In genomic region chr22:26553056-26553752, GRCh38 we compare ENCODE assay signal across 12 cellular contexts. TPM values are rescaled to one million over a fixed set of nuclear protein-coding genes. Genes with fewer than 3 reads are reported as not detected.
DNase-seq lines count a peak whose midpoint lies in the region; ATAC-seq and TF ChIP-seq lines count a peak whose summit lies in the region.
"Had no signal": no experiment of that assay in that cellular context is flagged by ENCODE, and none has a peak within 500 bp of the region (broad histone marks: within the 10 kb centered on the region; RNA-seq: fewer than 3 reads in every experiment).

No MANE protein-coding gene starts in this region.

- ATAC-seq in natural killer cell treated with Interleukin-12 subunit alpha and Interleukin-12 subunit beta and Interleukin-15 and Interleukin-18, amount 100 ng/mL, for 72 hours = no peak
- ATAC-seq in stimulated activated naive B cell treated with anti-CD40 and anti-IgM and Interleukin-4, amounts not matched to agents 10 μg/mL and 1 μg/mL and 100 μg/mL, for 72 hours (replicated peaks) = no peak
- ATAC-seq in GM21737 (IDR thresholded peaks at IDR 0.05; ENCODE audit: unreplicated experiment) = no peak

- H3K4me3 ChIP-seq in MM.1S (ENCODE audit: low read length) = peak overlapping the region; percentile 40
- peak overlapping the region in 1 of 2 donors; percentile 20 for H3K4me3 ChIP-seq in cardiac fibroblast (replicated peaks in 1 of 2; ENCODE audit: low read depth in 2 of 2, low read length in 2 of 2)

- no peak overlapping the region for H3K4me3 Mint-ChIP-seq in natural killer cell treated with Interleukin-12 subunit alpha and Interleukin-12 subunit beta and Interleukin-15 and Interleukin-18, amount 100 ng/mL, for 72 hours
- no peak overlapping the region for H3K4me3 Mint-ChIP-seq in stimulated activated naive B cell treated with anti-CD40 and anti-IgM and Interleukin-4, amounts not matched to agents 10 μg/mL and 1 μg/mL and 100 μg/mL, for 72 hours
- H3K4me3 Mint-ChIP-seq in activated CD4-positive, alpha-beta memory T cell treated with anti-CD3 and anti-CD28 coated beads, Interleukin-2, amount 10 ng/mL, durations not matched to agents 7 days and 5 days = no peak overlapping the region
- H3K4me3 Mint-ChIP-seq: dendritic cell treated with granulocyte-macrophage colony-stimulating factor and Interleukin-4, amounts not matched to agents 40 ng/mL and 50 ng/mL, for 4 days; naive B cell had no signal

- H3K36me3 Mint-ChIP-seq in natural killer cell treated with Interleukin-12 subunit alpha and Interleukin-12 subunit beta and Interleukin-15 and Interleukin-18, amount 100 ng/mL, for 72 hours = no peaks in the 10 kb centered on the region
- peaks cover 0 to 13% of the 10 kb centered on the region in 2 donors for H3K36me3 Mint-ChIP-seq in stimulated activated naive B cell treated with anti-CD40 and anti-IgM and Interleukin-4, amounts not matched to agents 10 μg/mL and 1 μg/mL and 100 μg/mL, for 72 hours
- peaks cover 23% of the 10 kb centered on the region for H3K36me3 Mint-ChIP-seq in activated CD4-positive, alpha-beta memory T cell treated with anti-CD3 and anti-CD28 coated beads, Interleukin-2, amount 10 ng/mL, durations not matched to agents 7 days and 5 days (ENCODE audit: low read depth)
- H3K36me3 Mint-ChIP-seq: naive B cell had no signal

- H3K4me1 ChIP-seq in MM.1S (ENCODE audit: low read length) = peaks cover 53% of the 10 kb centered on the region

- TF ChIP-seq CTCF in MM.1S (IDR thresholded peaks at IDR 0.05; ENCODE audit: low read length) (no peak), cardiac fibroblast (IDR thresholded peaks at IDR 0.05; ENCODE audit: low read depth, low read length) (no peak)

- CTCF ChIA-PET in activated CD4-positive, alpha-beta memory T cell treated with anti-CD3 and anti-CD28 coated beads, Interleukin-2, amount 10 ng/mL, durations not matched to agents 7 days and 5 days (lab: Charles Lee) = no interaction called here

- H3K36me3 ChIP-seq in MM.1S (replicated peaks; ENCODE audit: insufficient read depth, low read length) = no peaks in the 10 kb centered on the region

- H3K4me1 Mint-ChIP-seq in natural killer cell treated with Interleukin-12 subunit alpha and Interleukin-12 subunit beta and Interleukin-15 and Interleukin-18, amount 100 ng/mL, for 72 hours (ENCODE audit: low read depth in 2 of 2) = peaks cover 39 to 46% of the 10 kb centered on the region in 2 donors
- peaks cover 6 to 28% of the 10 kb centered on the region in 2 donors for H3K4me1 Mint-ChIP-seq in stimulated activated naive B cell treated with anti-CD40 and anti-IgM and Interleukin-4, amounts not matched to agents 10 μg/mL and 1 μg/mL and 100 μg/mL, for 72 hours
- H3K4me1 Mint-ChIP-seq in activated CD4-positive, alpha-beta memory T cell treated with anti-CD3 and anti-CD28 coated beads, Interleukin-2, amount 10 ng/mL, durations not matched to agents 7 days and 5 days = peaks cover 25% of the 10 kb centered on the region

- H3K9ac ChIP-seq in MM.1S (ENCODE audit: low read length) = peak overlapping the region; percentile 58

- peaks cover 95% of the 10 kb centered on the region for H3K79me2 ChIP-seq in MM.1S (ENCODE audit: low read length)

- DNase-seq in Daoy (ENCODE audit: low read depth) = peak; percentile 70
- peak; percentile 84 for DNase-seq in MM.1S
- peak; percentile 81 to 92 for DNase-seq in cardiac fibroblast (ENCODE audit: low read depth in 2 of 2)
- DNase-seq in natural killer cell treated with Interleukin-12 subunit alpha and Interleukin-12 subunit beta and Interleukin-15 and Interleukin-18, amount 100 ng/mL, for 72 hours (ENCODE audit: low spot score) = no peak
- no peak for DNase-seq in activated CD4-positive, CD25-positive, alpha-beta regulatory T cell treated with anti-CD3 and anti-CD28 coated beads, Interleukin-2, amount 50 U/mL, for 72 hours
- no peak for DNase-seq in stimulated activated naive B cell treated with anti-CD40 and anti-IgM and Interleukin-4, amounts not matched to agents 10 μg/mL and 1 μg/mL and 100 μg/mL, for 72 hours
- DNase-seq in activated CD4-positive, alpha-beta memory T cell treated with anti-CD3 and anti-CD28 coated beads, Interleukin-2, amount 10 ng/mL, durations not matched to agents 7 days and 5 days = no peak
- DNase-seq: KG1, naive B cell had no signal

- H3K27ac Mint-ChIP-seq in natural killer cell treated with Interleukin-12 subunit alpha and Interleukin-12 subunit beta and Interleukin-15 and Interleukin-18, amount 100 ng/mL, for 72 hours = peak overlapping the region; percentile 43 to 82
- H3K27ac Mint-ChIP-seq in stimulated activated naive B cell treated with anti-CD40 and anti-IgM and Interleukin-4, amounts not matched to agents 10 μg/mL and 1 μg/mL and 100 μg/mL, for 72 hours = no peak overlapping the region
- H3K27ac Mint-ChIP-seq in activated CD4-positive, alpha-beta memory T cell treated with anti-CD3 and anti-CD28 coated beads, Interleukin-2, amount 10 ng/mL, durations not matched to agents 7 days and 5 days = no peak overlapping the region

- no peak overlapping the region for H2AFZ ChIP-seq in MM.1S (ENCODE audit: low read length)

- no peaks in the 10 kb centered on the region; the same call in 1 of the 2 replicates for H4K20me1 ChIP-seq in MM.1S (ENCODE audit: insufficient read depth, low read length)

- peak overlapping the region; percentile 93 for H3K27ac ChIP-seq in MM.1S (ENCODE audit: low read length)
- H3K27ac ChIP-seq: VCaP had no signal

- no peaks in the 10 kb centered on the region for H3K9me3 Mint-ChIP-seq in natural killer cell treated with Interleukin-12 subunit alpha and Interleukin-12 subunit beta and Interleukin-15 and Interleukin-18, amount 100 ng/mL, for 72 hours
- H3K9me3 Mint-ChIP-seq in stimulated activated naive B cell treated with anti-CD40 and anti-IgM and Interleukin-4, amounts not matched to agents 10 μg/mL and 1 μg/mL and 100 μg/mL, for 72 hours = no peaks in the 10 kb centered on the region
- no peaks in the 10 kb centered on the region for H3K9me3 Mint-ChIP-seq in activated CD4-positive, alpha-beta memory T cell treated with anti-CD3 and anti-CD28 coated beads, Interleukin-2, amount 10 ng/mL, durations not matched to agents 7 days and 5 days
- H3K9me3 Mint-ChIP-seq: dendritic cell treated with granulocyte-macrophage colony-stimulating factor and Interleukin-4, amounts not matched to agents 40 ng/mL and 50 ng/mL, for 4 days; naive B cell had no signal

- H3K9me3 ChIP-seq in MM.1S (replicated peaks; ENCODE audit: insufficient read depth, low read length) = no peaks in the 10 kb centered on the region

- H3K27me3 ChIP-seq in MM.1S (replicated peaks; ENCODE audit: insufficient read depth, low read length) = no peaks in the 10 kb centered on the region

- H3K4me2 ChIP-seq in MM.1S (ENCODE audit: low read depth, low read length) = peak overlapping the region; percentile 73

- no peaks in the 10 kb centered on the region for H3K9me2 ChIP-seq in MM.1S (replicated peaks; ENCODE audit: insufficient read depth, low read length)

- H3K27me3 Mint-ChIP-seq in natural killer cell treated with Interleukin-12 subunit alpha and Interleukin-12 subunit beta and Interleukin-15 and Interleukin-18, amount 100 ng/mL, for 72 hours = no peaks in the 10 kb centered on the region
- H3K27me3 Mint-ChIP-seq in stimulated activated naive B cell treated with anti-CD40 and anti-IgM and Interleukin-4, amounts not matched to agents 10 μg/mL and 1 μg/mL and 100 μg/mL, for 72 hours = no peaks in the 10 kb centered on the region
- no peaks in the 10 kb centered on the region for H3K27me3 Mint-ChIP-seq in activated CD4-positive, alpha-beta memory T cell treated with anti-CD3 and anti-CD28 coated beads, Interleukin-2, amount 10 ng/mL, durations not matched to agents 7 days and 5 days
- H3K27me3 Mint-ChIP-seq: dendritic cell treated with granulocyte-macrophage colony-stimulating factor and Interleukin-4, amounts not matched to agents 40 ng/mL and 50 ng/mL, for 4 days; naive B cell had no signal

- POLR2A ChIA-PET in activated CD4-positive, alpha-beta memory T cell treated with anti-CD3 and anti-CD28 coated beads, Interleukin-2, amount 10 ng/mL, durations not matched to agents 7 days and 5 days (lab: Charles Lee) = interaction anchor here (1.4 kb wide), 1 partner anchor 69 kb away, joined by 4 read pairs; the partner anchor contains the start of genes HPS4 and SRRD

- H3F3A ChIP-seq in MM.1S (ENCODE audit: insufficient read depth, low read length) = peaks cover 43% of the 10 kb centered on the region

RNA-seq across cellular contexts. Expression of gene TPST2, which starts 36.7 kb away (rescaled TPM):
- 23.1 and 24.6 TPM in 2 replicates for total RNA-seq in Daoy (2014; rRNA removed; shearing (Covaris generic))
- total RNA-seq in natural killer cell treated with Interleukin-12 subunit alpha and Interleukin-12 subunit beta and Interleukin-15 and Interleukin-18, amount 100 ng/mL, for 72 hours = 10 to 100 TPM; 43.1 to 43.6 TPM
- 10 to 100 TPM; 55.4 to 60.8 TPM for total RNA-seq in activated CD4-positive, alpha-beta memory T cell treated with anti-CD3 and anti-CD28 coated beads, Interleukin-2, amount 10 ng/mL, durations not matched to agents 7 days and 5 days

RNA-seq across cellular contexts. Expression of gene TFIP11, which starts 40.9 kb away (rescaled TPM):
- total RNA-seq in Daoy (2014; rRNA removed; shearing (Covaris generic)) = 42.9 and 64.3 TPM in 2 replicates
- total RNA-seq in natural killer cell treated with Interleukin-12 subunit alpha and Interleukin-12 subunit beta and Interleukin-15 and Interleukin-18, amount 100 ng/mL, for 72 hours = 10 to 100 TPM; 56.5 to 57.7 TPM
- total RNA-seq in activated CD4-positive, alpha-beta memory T cell treated with anti-CD3 and anti-CD28 coated beads, Interleukin-2, amount 10 ng/mL, durations not matched to agents 7 days and 5 days = 10 to 100 TPM; 50.8 to 55.5 TPM

Comparison
In these comparisons a context has a peak if more than half of its experiments do, and no peak if none do; other contexts are left out.
1. DNase-seq: peak in Daoy (single experiment), MM.1S (single experiment) and cardiac fibroblast (2 of 2); none in natural killer cell treated with Interleukin-12 subunit alpha and Interleukin-12 subunit beta and Interleukin-15 and Interleukin-18, amount 100 ng/mL, for 72 hours (single experiment), activated CD4-positive, CD25-positive, alpha-beta regulatory T cell treated with anti-CD3 and anti-CD28 coated beads, Interleukin-2, amount 50 U/mL, for 72 hours (single experiment), stimulated activated naive B cell treated with anti-CD40 and anti-IgM and Interleukin-4, amounts not matched to agents 10 μg/mL and 1 μg/mL and 100 μg/mL, for 72 hours (single experiment) and activated CD4-positive, alpha-beta memory T cell treated with anti-CD3 and anti-CD28 coated beads, Interleukin-2, amount 10 ng/mL, durations not matched to agents 7 days and 5 days (single experiment).
2. H3K27ac Mint-ChIP-seq: peak in natural killer cell treated with Interleukin-12 subunit alpha and Interleukin-12 subunit beta and Interleukin-15 and Interleukin-18, amount 100 ng/mL, for 72 hours (2 of 2); none in stimulated activated naive B cell treated with anti-CD40 and anti-IgM and Interleukin-4, amounts not matched to agents 10 μg/mL and 1 μg/mL and 100 μg/mL, for 72 hours (single experiment) and activated CD4-positive, alpha-beta memory T cell treated with anti-CD3 and anti-CD28 coated beads, Interleukin-2, amount 10 ng/mL, durations not matched to agents 7 days and 5 days (single experiment).